Comparison of ENCODE assay signal across 8 cellular contexts in the genomic region with DNA sequence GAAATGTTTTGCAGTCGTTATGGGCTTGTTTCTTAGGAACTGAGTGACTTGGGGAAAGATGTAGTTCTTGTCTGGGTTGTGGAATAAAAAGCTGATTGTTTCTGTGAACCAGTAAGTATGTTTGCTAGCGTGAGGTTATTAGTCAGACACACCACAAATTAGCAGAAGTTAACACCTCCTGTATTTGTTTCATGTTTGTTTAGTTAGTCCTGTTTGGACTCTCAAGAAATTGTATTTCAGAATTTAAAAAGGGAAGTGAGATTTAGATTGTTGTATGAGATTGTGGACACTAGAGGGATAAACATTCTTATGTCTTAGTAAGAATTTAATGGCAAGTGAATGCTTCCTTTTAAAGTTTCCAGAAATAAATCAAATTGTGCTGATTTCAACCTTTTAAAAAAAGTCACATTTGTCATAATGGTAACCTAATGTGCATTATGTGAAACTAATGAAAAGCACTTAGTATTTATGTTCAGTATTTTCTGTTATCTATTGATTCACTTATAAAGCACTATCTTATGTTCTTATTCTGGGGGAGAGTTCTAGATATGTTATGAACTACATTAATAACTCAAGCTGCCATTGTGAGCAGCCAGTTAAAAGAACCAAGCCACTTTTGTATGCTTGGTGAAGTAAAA. TPM values are rescaled to one million over a fixed set of nuclear protein-coding genes. Genes with fewer than 3 reads are reported as not detected.
DNase-seq lines count a peak whose midpoint lies in the region; ATAC-seq, FAIRE-seq and TF ChIP-seq lines count a peak whose summit lies in the region.

No MANE protein-coding gene starts in this region.

- H3K4me3 ChIP-seq in fibroblast of the aortic adventitia (ENCODE audit: low read depth, low read length): no peak overlapping the region
- no peak overlapping the region for H3K4me3 ChIP-seq in psoas muscle

- peak; percentile 31 for TF ChIP-seq CTCF in fibroblast of the aortic adventitia (IDR thresholded peaks at IDR 0.05; ENCODE audit: insufficient read depth, low read length)
- no peak for TF ChIP-seq CTCF in psoas muscle (IDR thresholded peaks at IDR 0.05)

- H3K9me3 ChIP-seq in psoas muscle: no peaks in the 10 kb centered on the region

- FAIRE-seq in GM12892 (lab: Jason Lieb, UNC): peak; percentile 90

- 41 to 61% (median 49%) methylated on average over 2 of the region's 2 CpGs for WGBS in psoas muscle, 3 donors

- H3K27ac ChIP-seq in psoas muscle: no peak overlapping the region

- no peaks in the 10 kb centered on the region for H3K36me3 ChIP-seq in psoas muscle (ENCODE audit: insufficient read depth in 1 of 2, low read depth in 1 of 2)

- no peaks in the 10 kb centered on the region for H3K27me3 ChIP-seq in psoas muscle (ENCODE audit: insufficient read depth in 3 of 3, low read length in 2 of 3)

- TF ChIP-seq POLR2A in GM12892 (IDR thresholded peaks at IDR 0.05; ENCODE audit: low read depth, low read length): no peak

- no peak for ATAC-seq in psoas muscle

- intact Hi-C loops in psoas muscle (cut with DNase I): no loop called here

- no peaks in the 10 kb centered on the region for H3K4me1 ChIP-seq in psoas muscle

- no peak for DNase-seq in GM12892 (ENCODE audit: insufficient read length)
- peak; percentile 31 for DNase-seq in HCEC 1CT
- peak; percentile 76 for DNase-seq in MV-4-11 (lab: John Stamatoyannopoulos, UW)
- DNase-seq in fibroblast of the aortic adventitia (ENCODE audit: low read depth): peak; percentile 58
- no peak for DNase-seq in mucosa of gallbladder (ENCODE audit: low spot score)
- DNase-seq in activated effector memory CD4-positive, alpha-beta T cell treated with anti-CD3 and anti-CD28 coated beads, Interleukin-2, amount 50 U/mL, for 16 hours: no peak
- no peak for DNase-seq in psoas muscle
- no peak for DNase-seq in activated CD4-positive, CD25-positive, alpha-beta regulatory T cell (lab: John Stamatoyannopoulos, UW)

RNA-seq across cellular contexts. Expression of a gene that starts 25.6 kb away (rescaled TPM):
- 11.8 TPM for polyA plus RNA-seq in GM12892 (2012; ENCODE audit: missing spikeins)
- 43.7 and 50.0 TPM in 2 replicates for total RNA-seq in fibroblast of the aortic adventitia (ENCODE audit: low replicate concordance)
- total RNA-seq in mucosa of gallbladder: 35.8 TPM
- total RNA-seq in psoas muscle: 1 to 10 TPM; 1.6 to 6.1 (median 4.4) TPM
- polyA plus RNA-seq in psoas muscle: 1 to 10 TPM; 1.1 to 2.1 (median 1.2) TPM

RNA-seq across cellular contexts. Expression of a gene that starts 47.1 kb away (rescaled TPM):
- polyA plus RNA-seq in GM12892 (2012; ENCODE audit: missing spikeins): 41.4 TPM
- 15.5 and 43.1 TPM in 2 replicates for total RNA-seq in fibroblast of the aortic adventitia (ENCODE audit: low replicate concordance)
- 17.8 TPM for total RNA-seq in mucosa of gallbladder
- 1 to 10 TPM; 4.9 to 6.2 (median 5.7) TPM for total RNA-seq in psoas muscle
- 10 to 100 TPM in 2 of 3 donors, 1 to 10 TPM in 1; 8.8 to 18.0 (median 12.7) TPM for polyA plus RNA-seq in psoas muscle

Comparison
In these comparisons a context has a peak if more than half of its experiments do, and no peak if none do; other contexts are left out.
1. DNase-seq: peak in HCEC 1CT (single experiment), MV-4-11 (single experiment) and fibroblast of the aortic adventitia (single experiment); none in GM12892 (single experiment), mucosa of gallbladder (single experiment), activated effector memory CD4-positive, alpha-beta T cell treated with anti-CD3 and anti-CD28 coated beads, Interleukin-2, amount 50 U/mL, for 16 hours (single experiment), psoas muscle (0 of 2) and activated CD4-positive, CD25-positive, alpha-beta regulatory T cell (0 of 4).